In genomic region chr13:110323986-110324749, GRCh38 we compare ENCODE assay signal across 21 cellular contexts. TPM values are rescaled to one million over a fixed set of nuclear protein-coding genes. Genes with fewer than 3 reads are reported as not detected.
DNase-seq lines count a peak whose midpoint lies in the region; ATAC-seq, FAIRE-seq and TF ChIP-seq lines count a peak whose summit lies in the region.
"Had no signal": no experiment of that assay in that cellular context is flagged by ENCODE, and none has a peak within 500 bp of the region (broad histone marks: within the 10 kb centered on the region; RNA-seq: fewer than 3 reads in every experiment).

No MANE protein-coding gene starts in this region.

- no peak overlapping the region for H2AK5ac ChIP-seq in mesendoderm (ENCODE audit: low read length)

- peaks cover 42% of the 10 kb centered on the region for H3K36me3 Mint-ChIP-seq in HFFc6 (ENCODE audit: low read depth)
- H3K36me3 Mint-ChIP-seq: natural killer cell had no signal

- in situ Hi-C loops in brain microvascular endothelial cell (cut with HindIII; ENCODE audit: low pct_ligation_motif_present, low sequenced_read_pairs) = no loop called here

- peak overlapping the region; percentile 96 for H3K27ac ChIP-seq in brain microvascular endothelial cell
- H3K27ac ChIP-seq in mesendoderm (ENCODE audit: low read depth, low read length) = no peak overlapping the region
- peak overlapping the region; percentile 96 for H3K27ac ChIP-seq in smooth muscle cell (ENCODE audit: low read depth)
- no peak overlapping the region for H3K27ac ChIP-seq in upper lobe of right lung
- no peak overlapping the region for H3K27ac ChIP-seq in pancreas
- H3K27ac ChIP-seq: HL-60, suprapubic skin had no signal

- no peaks in the 10 kb centered on the region for H3K27me3 ChIP-seq in brain microvascular endothelial cell (replicated peaks)
- no peaks in the 10 kb centered on the region for H3K27me3 ChIP-seq in mesendoderm (ENCODE audit: insufficient read depth, low read length, poor library complexity)
- no peaks in the 10 kb centered on the region for H3K27me3 ChIP-seq in smooth muscle cell (ENCODE audit: low read depth)
- no peaks in the 10 kb centered on the region for H3K27me3 ChIP-seq in upper lobe of right lung
- no peaks in the 10 kb centered on the region for H3K27me3 ChIP-seq in pancreas

- H3K9me3 Mint-ChIP-seq in HFFc6 = no peaks in the 10 kb centered on the region
- H3K9me3 Mint-ChIP-seq: natural killer cell had no signal

- peaks cover 93% of the 10 kb centered on the region for H3K4me1 Mint-ChIP-seq in HFFc6 (ENCODE audit: low read depth)
- H3K4me1 Mint-ChIP-seq: IgD-negative memory B cell, natural killer cell had no signal

- peaks cover 99% of the 10 kb centered on the region for H4K20me1 ChIP-seq in smooth muscle cell (ENCODE audit: low read depth)

- DNase-seq in HFFc6 (no peak), brain microvascular endothelial cell (no peak), mesendoderm (no peak), smooth muscle cell (lab: John Stamatoyannopoulos, UW; ENCODE audit: unreplicated experiment) (no peak), upper lobe of right lung (no peak), NCI-H1048 (lab: John Stamatoyannopoulos, UW) (no peak), pancreas (no peak)
- DNase-seq: activated naive CD4-positive, alpha-beta T cell treated with anti-CD3 and anti-CD28 coated beads, Interleukin-2, amount 50 U/mL, for 16 hours; activated T-cell treated with anti-CD3 and anti-CD28 coated beads, Interleukin-2, amount 50 U/mL, for 72 hours; cortex of kidney; DMS153; GDM1; mammary epithelial cell; natural killer cell; NCI-H1694 treated with DMSO at 0.1 percent for 48 hours; NCI-H748 treated with DMSO at 0.1 percent for 48 hours had no signal

- no peak overlapping the region for H2AFZ ChIP-seq in smooth muscle cell (ENCODE audit: low read depth)

- H3K4me1 ChIP-seq in mesendoderm (ENCODE audit: control insufficient read depth, low read depth, low read length) (peaks cover 12% of the 10 kb centered on the region), smooth muscle cell (ENCODE audit: low read depth) (peaks cover 56% of the 10 kb centered on the region), upper lobe of right lung (peaks cover 59% of the 10 kb centered on the region), pancreas (no peaks in the 10 kb centered on the region)

- no peak overlapping the region for H3K56ac ChIP-seq in mesendoderm (ENCODE audit: low read length)

- H2BK120ac ChIP-seq in mesendoderm (ENCODE audit: low read depth, low read length) = no peak overlapping the region

- H3K4me2 ChIP-seq in mesendoderm (ENCODE audit: low read length) = no peak overlapping the region
- peak overlapping the region; percentile 55 for H3K4me2 ChIP-seq in smooth muscle cell

- WGBS in mesendoderm (ENCODE audit: extremely low coverage, insufficient coverage, low lambda C conversion rate) = no CpG with 5 or more reads among the region's 11 CpGs
- 92% methylated on average over 11 of the region's 11 CpGs for WGBS in smooth muscle cell (ENCODE audit: low lambda C conversion rate)
- WGBS in pancreas, 2 donors = 59 to 70% methylated on average over 11 of the region's 11 CpGs

- H3K23ac ChIP-seq in mesendoderm (ENCODE audit: low read length) = peak overlapping the region; percentile 7

- H3K27ac Mint-ChIP-seq in HFFc6 = peak overlapping the region; percentile 57; the same call in 1 of the 2 replicates
- H3K27ac Mint-ChIP-seq: activated T-cell treated with anti-CD3 and anti-CD28 coated beads, Interleukin-2, amount 50 U/mL, for 72 hours; IgD-negative memory B cell; natural killer cell had no signal

- H3K9me3 ChIP-seq in smooth muscle cell (replicated peaks; ENCODE audit: low read depth) (no peaks in the 10 kb centered on the region), upper lobe of right lung (no peaks in the 10 kb centered on the region), pancreas (no peaks in the 10 kb centered on the region)
- H3K9me3 ChIP-seq: suprapubic skin had no signal

- H3K79me2 ChIP-seq in mesendoderm (ENCODE audit: control insufficient read depth, insufficient read depth, low read length) = no peaks in the 10 kb centered on the region
- peaks cover 99% of the 10 kb centered on the region for H3K79me2 ChIP-seq in smooth muscle cell (ENCODE audit: low read depth)

- peaks cover 5% of the 10 kb centered on the region for H3K27me3 Mint-ChIP-seq in HFFc6 (ENCODE audit: insufficient read depth)

- H3K36me3 ChIP-seq in brain microvascular endothelial cell (replicated peaks) (peaks cover 48% of the 10 kb centered on the region), mesendoderm (ENCODE audit: control insufficient read depth, insufficient read depth, low read length) (no peaks in the 10 kb centered on the region), smooth muscle cell (ENCODE audit: low read depth) (no peaks in the 10 kb centered on the region), upper lobe of right lung (no peaks in the 10 kb centered on the region), pancreas (no peaks in the 10 kb centered on the region)
- H3K36me3 ChIP-seq: suprapubic skin had no signal

- H3K4ac ChIP-seq in mesendoderm (ENCODE audit: low read depth, low read length) = no peak overlapping the region

- H2BK5ac ChIP-seq in mesendoderm (ENCODE audit: low read length) = no peak overlapping the region

- FAIRE-seq in pancreas (lab: Jason Lieb, UNC) = no peak

- H3K4me3 ChIP-seq in brain microvascular endothelial cell (ENCODE audit: low read depth, low read length) = no peak overlapping the region
- no peak overlapping the region for H3K4me3 ChIP-seq in mesendoderm (ENCODE audit: low read length)
- no peak overlapping the region for H3K4me3 ChIP-seq in smooth muscle cell
- no peak overlapping the region for H3K4me3 ChIP-seq in upper lobe of right lung
- H3K4me3 ChIP-seq in pancreas = no peak overlapping the region
- H3K4me3 ChIP-seq: suprapubic skin had no signal

- no peak overlapping the region for H3K9ac ChIP-seq in mesendoderm (ENCODE audit: low read length)
- H3K9ac ChIP-seq in smooth muscle cell (ENCODE audit: low read depth) = no peak overlapping the region

- intact Hi-C loops in upper lobe of right lung (cut with DNase I) (no loop called here), pancreas (cut with DNase I) (no loop called here)

- no peak overlapping the region for H3K18ac ChIP-seq in mesendoderm (ENCODE audit: low read length)

- H2BK15ac ChIP-seq in mesendoderm (replicated peaks; ENCODE audit: low read depth) = no peak overlapping the region

- H3K79me1 ChIP-seq in mesendoderm (ENCODE audit: low read length) = peaks cover 9% of the 10 kb centered on the region

- TF ChIP-seq CTCF in HFFc6 (IDR thresholded peaks at IDR 0.05) = no peak
- TF ChIP-seq CTCF in brain microvascular endothelial cell (IDR thresholded peaks at IDR 0.05; ENCODE audit: low read depth, low read length, missing control alignments) = no peak
- TF ChIP-seq CTCF in smooth muscle cell (IDR thresholded peaks at IDR 0.05; ENCODE audit: borderline replicate concordance, insufficient read depth, poor library complexity, severe bottlenecking) = no peak
- TF ChIP-seq CTCF in upper lobe of right lung (IDR thresholded peaks at IDR 0.05) = no peak
- TF ChIP-seq CTCF in pancreas (IDR thresholded peaks at IDR 0.05) = no peak

- peak overlapping the region; percentile 47; the same call in 1 of the 2 replicates for H3K4me3 Mint-ChIP-seq in HFFc6
- H3K4me3 Mint-ChIP-seq: activated T-cell treated with anti-CD3 and anti-CD28 coated beads, Interleukin-2, amount 50 U/mL, for 72 hours; IgD-negative memory B cell; natural killer cell had no signal

- peaks cover 81% of the 10 kb centered on the region for H3F3A ChIP-seq in smooth muscle cell (ENCODE audit: low read depth)

- H4K8ac ChIP-seq in mesendoderm (ENCODE audit: low read depth, low read length) = no peak overlapping the region

- ATAC-seq in upper lobe of right lung = no peak
- ATAC-seq in HG02840 (IDR thresholded peaks at IDR 0.05; ENCODE audit: low FRiP score, unreplicated experiment) = no peak
- ATAC-seq in pancreas = no peak
- ATAC-seq: activated T-cell treated with anti-CD3 and anti-CD28 coated beads, Interleukin-2, amount 50 U/mL, for 72 hours; natural killer cell had no signal

- no peak overlapping the region for H4K5ac ChIP-seq in mesendoderm (ENCODE audit: low read length)

RNA-seq across cellular contexts. Expression of gene COL4A2, which starts 17.1 kb away (rescaled TPM):
- 100 to 1,000 TPM; 202 to 327 (median 217) TPM for total RNA-seq in HFFc6 (2021; fragmentation: NEBNext Ultra II Directional; extraction: Animal tissue kit (Norgen Biotek cat#: 25700))
- polyA plus RNA-seq in mesendoderm (2013, experiment 1 of 2) = 32.1 TPM
- polyA plus RNA-seq in mesendoderm (2013, experiment 2 of 2) = 31.1 TPM
- total RNA-seq in smooth muscle cell = 1,456 and 1,535 TPM in 2 replicates
- 2,012 and 2,786 TPM in 2 replicates for polyA plus RNA-seq in smooth muscle cell
- 273 TPM for total RNA-seq in upper lobe of right lung
- 100 to 1,000 TPM in 1 of 6 donors, 10 to 100 TPM in 5; 18.4 to 130 (median 46.9) TPM for total RNA-seq in pancreas
- 10 to 100 TPM; 37.0 to 46.6 TPM for polyA plus RNA-seq in pancreas
- total RNA-seq: activated CD8-positive, alpha-beta memory T cell treated with anti-CD3 and anti-CD28 coated beads for 36 hours; activated T-cell treated with anti-CD3 and anti-CD28 coated beads, Interleukin-2, amount 50 U/mL, for 72 hours; natural killer cell had no signal
- polyA plus RNA-seq: IgD-negative memory B cell had no signal

RNA-seq across cellular contexts. Expression of gene COL4A1, which starts 17.2 kb away (rescaled TPM):
- total RNA-seq in HFFc6 (2021; fragmentation: NEBNext Ultra II Directional; extraction: Animal tissue kit (Norgen Biotek cat#: 25700)) = 100 to 1,000 TPM; 137 to 328 (median 148) TPM
- 28.0 TPM for polyA plus RNA-seq in mesendoderm (2013, experiment 1 of 2)
- polyA plus RNA-seq in mesendoderm (2013, experiment 2 of 2) = 29.2 TPM
- 4,372 and 5,353 TPM in 2 replicates for total RNA-seq in smooth muscle cell
- polyA plus RNA-seq in smooth muscle cell = 1,844 and 2,409 TPM in 2 replicates
- total RNA-seq in upper lobe of right lung = 242 TPM
- total RNA-seq in pancreas = 100 to 1,000 TPM in 2 of 6 donors, 10 to 100 TPM in 4; 20.7 to 167 (median 51.7) TPM
- polyA plus RNA-seq in pancreas = 10 to 100 TPM; 22.5 to 35.0 TPM
- total RNA-seq: activated CD8-positive, alpha-beta memory T cell treated with anti-CD3 and anti-CD28 coated beads for 36 hours; natural killer cell had no signal
- polyA plus RNA-seq: IgD-negative memory B cell had no signal

Comparison
In these comparisons a context has a peak if more than half of its experiments do, and no peak if none do; other contexts are left out.
1. H3K27ac ChIP-seq: peak in brain microvascular endothelial cell (single experiment) and smooth muscle cell (single experiment); none in mesendoderm (single experiment), upper lobe of right lung (single experiment) and pancreas (0 of 4).
2. RNA of gene COL4A1, which starts 17.2 kb away (total RNA-seq): 4,372 to 5,353 TPM in smooth muscle cell; 242 TPM in upper lobe of right lung (single experiment), 137 to 328 TPM in HFFc6 and 20.7 to 167 TPM in pancreas; every median in the first group is over 10 times any median in the second.